ENCODE assay signal across 1 cellular context in the genomic region with DNA sequence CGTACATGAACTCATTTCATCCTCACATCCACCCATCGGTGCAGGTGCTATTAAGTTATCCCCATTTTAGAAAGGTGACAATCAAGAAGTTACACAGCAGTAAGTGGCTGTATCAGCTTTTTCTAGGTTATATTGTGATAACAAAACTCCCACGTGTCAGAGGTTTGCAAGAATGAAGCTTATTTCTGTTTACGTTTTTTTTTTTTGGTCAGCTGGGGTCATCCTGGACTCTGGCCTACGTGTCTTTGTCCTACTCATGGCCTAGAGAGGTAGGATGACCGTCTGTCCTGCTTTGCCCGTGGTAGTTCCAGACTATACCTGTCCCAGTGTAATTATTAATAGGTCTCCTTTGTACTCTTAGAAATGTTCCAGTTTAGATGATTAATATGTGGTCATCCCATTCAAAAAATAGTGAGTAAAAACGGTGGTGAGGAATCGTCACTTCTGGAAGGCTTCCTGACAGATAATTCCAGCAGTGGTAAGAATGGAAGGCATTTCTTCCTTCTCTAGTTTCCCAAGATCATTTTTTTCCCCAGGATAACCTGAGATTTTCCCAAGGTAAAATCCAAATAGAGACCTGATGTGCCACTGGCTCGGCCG.
TF ChIP-seq lines count a peak whose summit lies in the region.

No MANE protein-coding gene starts in this region.

TF ChIP-seq in SK-N-SH treated with all-trans-retinoic acid at 6 μM for 48 hours, 23 proteins besides CTCF, POLR2A, EP300 and RAD21 (continued from another document):
- TF ChIP-seq, protein P1, sequence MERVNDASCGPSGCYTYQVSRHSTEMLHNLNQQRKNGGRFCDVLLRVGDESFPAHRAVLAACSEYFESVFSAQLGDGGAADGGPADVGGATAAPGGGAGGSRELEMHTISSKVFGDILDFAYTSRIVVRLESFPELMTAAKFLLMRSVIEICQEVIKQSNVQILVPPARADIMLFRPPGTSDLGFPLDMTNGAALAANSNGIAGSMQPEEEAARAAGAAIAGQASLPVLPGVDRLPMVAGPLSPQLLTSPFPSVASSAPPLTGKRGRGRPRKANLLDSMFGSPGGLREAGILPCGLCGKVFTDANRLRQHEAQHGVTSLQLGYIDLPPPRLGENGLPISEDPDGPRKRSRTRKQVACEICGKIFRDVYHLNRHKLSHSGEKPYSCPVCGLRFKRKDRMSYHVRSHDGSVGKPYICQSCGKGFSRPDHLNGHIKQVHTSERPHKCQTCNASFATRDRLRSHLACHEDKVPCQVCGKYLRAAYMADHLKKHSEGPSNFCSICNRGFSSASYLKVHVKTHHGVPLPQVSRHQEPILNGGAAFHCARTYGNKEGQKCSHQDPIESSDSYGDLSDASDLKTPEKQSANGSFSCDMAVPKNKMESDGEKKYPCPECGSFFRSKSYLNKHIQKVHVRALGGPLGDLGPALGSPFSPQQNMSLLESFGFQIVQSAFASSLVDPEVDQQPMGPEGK (CRISPR knock-in tag; IDR thresholded peaks at IDR 0.05; ENCODE audit: borderline replicate concordance), result no peak
- no peak for TF ChIP-seq ZNF565 (CRISPR knock-in tag; conservative IDR thresholded peaks at IDR 0.05; ENCODE audit: low read depth)
